10 cellular contexts compared by ENCODE assay signal in the genomic region with DNA sequence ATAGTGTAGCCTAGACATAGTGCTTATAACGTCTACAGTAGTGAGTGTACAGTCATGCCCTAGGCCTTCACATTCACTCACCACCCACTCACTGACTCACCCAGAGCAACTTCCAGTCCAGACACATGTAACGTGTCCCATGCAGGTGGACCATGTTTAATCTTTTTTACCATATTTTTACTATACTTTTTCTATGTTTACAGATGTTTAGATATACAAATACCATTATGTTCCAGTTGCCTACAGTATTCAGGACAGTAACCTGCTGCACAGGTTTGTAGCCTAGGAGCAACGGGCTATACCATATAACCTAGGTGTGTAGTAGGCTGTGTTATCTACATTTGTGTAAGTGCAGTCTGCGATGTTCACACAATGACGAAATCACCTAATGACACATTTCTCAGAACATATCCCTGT. TPM values are rescaled to one million over a fixed set of nuclear protein-coding genes. Genes with fewer than 3 reads are reported as not detected.
DNase-seq lines count a peak whose midpoint lies in the region; ATAC-seq, FAIRE-seq and TF ChIP-seq lines count a peak whose summit lies in the region.
"Had no signal": no experiment of that assay in that cellular context is flagged by ENCODE, and none has a peak within 500 bp of the region (broad histone marks: within the 10 kb centered on the region; RNA-seq: fewer than 3 reads in every experiment).

No MANE protein-coding gene starts in this region.

- H3K9me3 ChIP-seq in RWPE2 (ENCODE audit: severe bottlenecking): no peaks in the 10 kb centered on the region

- H3K4me3 ChIP-seq in RWPE2 (ENCODE audit: severe bottlenecking): no peak overlapping the region

- peak overlapping the region; percentile 59 for H3K27ac ChIP-seq in RWPE2 (ENCODE audit: poor library complexity, severe bottlenecking)

- ATAC-seq in RWPE2 (ENCODE audit: low read depth) (peak; percentile 100), esophagus mucosa (peak; percentile 97)

- H3K4me1 ChIP-seq in RWPE2 (ENCODE audit: insufficient read depth, poor library complexity, severe bottlenecking): peaks cover 17% of the 10 kb centered on the region

- TF ChIP-seq CTCF in RWPE2 (IDR thresholded peaks at IDR 0.05; ENCODE audit: poor library complexity, severe bottlenecking): no peak

- intact Hi-C loops in posterior vena cava (cut with DNase I): no loop called here

- no peak for FAIRE-seq in frontal cortex (lab: Jason Lieb, UNC)

- DNase-seq in EL (peak; percentile 84), RWPE2 (ENCODE audit: low spot score) (peak; percentile 63), posterior vena cava (ENCODE audit: low spot score) (no peak), NCI-H446 (lab: John Stamatoyannopoulos, UW) (no peak), NCI-H526 (lab: John Stamatoyannopoulos, UW) (no peak), frontal cortex (ENCODE audit: low spot score in 2 of 2) (no peak)
- DNase-seq in stimulated activated CD4-positive, alpha-beta T cell treated with anti-CD3 and anti-CD28 coated beads, Interleukin-15, amount 100 ng/mL, for 48 hours (ENCODE audit: low read depth in 2 of 2): peak; percentile 55 to 58
- DNase-seq: amygdala, midbrain had no signal

- H3K36me3 ChIP-seq in RWPE2 (ENCODE audit: low read depth): no peaks in the 10 kb centered on the region

- no peaks in the 10 kb centered on the region for H3K27me3 ChIP-seq in RWPE2 (ENCODE audit: insufficient read depth, poor library complexity, severe bottlenecking)

RNA-seq across cellular contexts. Expression of gene MPP7, which starts 11.0 kb away (rescaled TPM):
- total RNA-seq in esophagus mucosa: 53.6 TPM
- 10 to 100 TPM; 37.1 to 58.6 TPM for total RNA-seq in posterior vena cava
- total RNA-seq in frontal cortex: 3.7 TPM

Comparison
In these comparisons a context has a peak if more than half of its experiments do, and no peak if none do; other contexts are left out.
1. DNase-seq: peak in EL (single experiment), RWPE2 (single experiment) and stimulated activated CD4-positive, alpha-beta T cell treated with anti-CD3 and anti-CD28 coated beads, Interleukin-15, amount 100 ng/mL, for 48 hours (2 of 2); none in posterior vena cava (single experiment), NCI-H446 (0 of 2), NCI-H526 (0 of 2) and frontal cortex (0 of 2).